1 cellular context compared by ENCODE assay signal in genomic region chr6:33073431-33073871, GRCh38.
TF ChIP-seq lines count a peak whose summit lies in the region.

Gene HLA-DPA1, minus strand, starts transcription at chr6:33073649.

TF ChIP-seq in GM12878, 131 proteins besides CTCF, POLR2A, EP300 and RAD21 (continued from another document):
- TF ChIP-seq BCL3 (IDR thresholded peaks at IDR 0.05; ENCODE audit: borderline replicate concordance, insufficient read depth, low read depth, low read length, poor library complexity, severe bottlenecking) (no peak), CHD1 (IDR thresholded peaks at IDR 0.05; ENCODE audit: low read depth, low read length) (peak; percentile 62; the same call in 1 of the 2 replicates), MYC (IDR thresholded peaks at IDR 0.05; ENCODE audit: insufficient read depth, insufficient read length, insufficient replicate concordance, low read length, severe bottlenecking) (no peak), E2F4 (IDR thresholded peaks at IDR 0.05; ENCODE audit: low read depth, low read length) (no peak), BMI1 (IDR thresholded peaks at IDR 0.05; ENCODE audit: borderline replicate concordance) (no peak), NRF1 (conservative IDR thresholded peaks at IDR 0.05; ENCODE audit: low read depth, low read length) (no peak), BCL11A (IDR thresholded peaks at IDR 0.05; ENCODE audit: low read depth, low read length) (peak; percentile 38), ZNF592 (IDR thresholded peaks at IDR 0.05) (no peak)
TF ChIP-seq in GM12878: peak in this region for 56.
